14 cellular contexts compared by ENCODE assay signal in genomic region chr2:144996225-144996795, GRCh38.
DNase-seq lines count a peak whose midpoint lies in the region; ATAC-seq and TF ChIP-seq lines count a peak whose summit lies in the region.
"Had no signal": no experiment of that assay in that cellular context is flagged by ENCODE, and none has a peak within 500 bp of the region (broad histone marks: within the 10 kb centered on the region; RNA-seq: fewer than 3 reads in every experiment).

No MANE protein-coding gene starts in this region.

- H3K4me3 ChIP-seq in adipocyte (ENCODE audit: low read length) (peak overlapping the region; percentile 76), fibroblast of the aortic adventitia (ENCODE audit: low read depth, low read length) (no peak overlapping the region), sigmoid colon (no peak overlapping the region)
- no peak overlapping the region for H3K4me3 ChIP-seq in CD4-positive, alpha-beta memory T cell (ENCODE audit: low read length in 2 of 2)

- no peaks in the 10 kb centered on the region for H3K4me1 Mint-ChIP-seq in CD4-positive, alpha-beta memory T cell
- no peaks in the 10 kb centered on the region for H3K4me1 Mint-ChIP-seq in activated CD4-positive, alpha-beta T cell treated with anti-CD3 and anti-CD28 coated beads for 36 hours
- H3K4me1 Mint-ChIP-seq: naive thymus-derived CD8-positive, alpha-beta T cell had no signal

- H3K4me3 Mint-ChIP-seq in CD4-positive, alpha-beta memory T cell, result no peak overlapping the region
- no peak overlapping the region for H3K4me3 Mint-ChIP-seq in activated CD4-positive, alpha-beta T cell treated with anti-CD3 and anti-CD28 coated beads for 36 hours
- H3K4me3 Mint-ChIP-seq: naive thymus-derived CD8-positive, alpha-beta T cell had no signal

- peaks cover 0 to 6% (median 0%) of the 10 kb centered on the region in 8 donors for H3K9me3 Mint-ChIP-seq in CD4-positive, alpha-beta memory T cell
- H3K9me3 Mint-ChIP-seq in activated CD4-positive, alpha-beta T cell treated with anti-CD3 and anti-CD28 coated beads for 36 hours (ENCODE audit: low read depth), result no peaks in the 10 kb centered on the region
- H3K9me3 Mint-ChIP-seq: naive thymus-derived CD8-positive, alpha-beta T cell had no signal

- TF ChIP-seq CTCF in fibroblast of the aortic adventitia (IDR thresholded peaks at IDR 0.05; ENCODE audit: insufficient read depth, low read length) (no peak), sigmoid colon (IDR thresholded peaks at IDR 0.05) (no peak)

- TF ChIP-seq EP300 in sigmoid colon (IDR thresholded peaks at IDR 0.05), result no peak

- H3K27ac ChIP-seq in sigmoid colon, result peak overlapping the region; percentile 0 to 56 (median 32)
- H3K27ac ChIP-seq in CD4-positive, alpha-beta memory T cell (ENCODE audit: low read depth, low read length), result no peak overlapping the region
- H3K27ac ChIP-seq: C4-2B, HL-60 had no signal

- no peaks in the 10 kb centered on the region for H3K9me3 ChIP-seq in adipocyte (ENCODE audit: control insufficient read depth, low read length)
- no peaks in the 10 kb centered on the region for H3K9me3 ChIP-seq in sigmoid colon
- no peaks in the 10 kb centered on the region for H3K9me3 ChIP-seq in CD4-positive, alpha-beta memory T cell (ENCODE audit: control insufficient read depth in 1 of 2, low read length in 2 of 2)

- POLR2A ChIA-PET in CD4-positive, alpha-beta memory T cell (lab: Charles Lee; ENCODE audit: partially characterized antibody), result no interaction called here
- POLR2A ChIA-PET in activated CD4-positive, alpha-beta T cell treated with anti-CD3 and anti-CD28 coated beads for 36 hours (lab: Charles Lee), result no interaction called here

- peak overlapping the region; percentile 74 for H3K9ac ChIP-seq in adipocyte (ENCODE audit: low read length)

- no peak overlapping the region for H3K27ac Mint-ChIP-seq in CD4-positive, alpha-beta memory T cell
- H3K27ac Mint-ChIP-seq in activated CD4-positive, alpha-beta T cell treated with anti-CD3 and anti-CD28 coated beads for 36 hours, result no peak overlapping the region
- H3K27ac Mint-ChIP-seq: naive thymus-derived CD8-positive, alpha-beta T cell had no signal

- DNase-seq in GM03348 (ENCODE audit: low spot score) (peak; percentile 30), adipocyte (ENCODE audit: low read depth) (peak; percentile 76), fibroblast of the aortic adventitia (ENCODE audit: low read depth) (peak; percentile 79), sigmoid colon (no peak), NCI-H446 (lab: John Stamatoyannopoulos, UW) (no peak), H4 (ENCODE audit: low spot score) (no peak)
- no peak for DNase-seq in CD4-positive, alpha-beta memory T cell
- DNase-seq in activated CD4-positive, alpha-beta T cell treated with anti-CD3 and anti-CD28 coated beads for 36 hours, result no peak
- DNase-seq: activated T-cell treated with anti-CD3 and anti-CD28 coated beads for 4 hours; amniotic stem cell; naive thymus-derived CD8-positive, alpha-beta T cell; NCI-H446 treated with DMSO at 0.1 percent for 48 hours had no signal

- no peaks in the 10 kb centered on the region for H3K36me3 Mint-ChIP-seq in CD4-positive, alpha-beta memory T cell
- no peaks in the 10 kb centered on the region for H3K36me3 Mint-ChIP-seq in activated CD4-positive, alpha-beta T cell treated with anti-CD3 and anti-CD28 coated beads for 36 hours (ENCODE audit: low read depth)
- H3K36me3 Mint-ChIP-seq: naive thymus-derived CD8-positive, alpha-beta T cell had no signal

- no peak for ATAC-seq in activated CD4-positive, alpha-beta T cell treated with anti-CD3 and anti-CD28 coated beads for 36 hours
- ATAC-seq: naive thymus-derived CD8-positive, alpha-beta T cell had no signal

- H3K4me1 ChIP-seq in adipocyte (ENCODE audit: control insufficient read depth, insufficient read depth, low read length), result peaks cover 42% of the 10 kb centered on the region
- no peaks in the 10 kb centered on the region for H3K4me1 ChIP-seq in sigmoid colon
- no peaks in the 10 kb centered on the region for H3K4me1 ChIP-seq in CD4-positive, alpha-beta memory T cell (ENCODE audit: insufficient read depth, low read length)

- H3K27me3 ChIP-seq in adipocyte (replicated peaks; ENCODE audit: control insufficient read depth, insufficient read depth, low read length) (no peaks in the 10 kb centered on the region), sigmoid colon (no peaks in the 10 kb centered on the region)
- no peaks in the 10 kb centered on the region for H3K27me3 ChIP-seq in CD4-positive, alpha-beta memory T cell (ENCODE audit: insufficient read depth, low read length)

- 67 to 69% methylated on average over 5 of the region's 5 CpGs for WGBS in sigmoid colon, 2 donors

- CTCF ChIA-PET in CD4-positive, alpha-beta memory T cell (lab: Charles Lee; ENCODE audit: partially characterized antibody), result no interaction called here
- CTCF ChIA-PET in activated CD4-positive, alpha-beta T cell treated with anti-CD3 and anti-CD28 coated beads for 36 hours (lab: Charles Lee), result no interaction called here

- intact Hi-C loops in sigmoid colon (cut with DNase I), result no loop called here
- intact Hi-C loops in CD4-positive, alpha-beta memory T cell (cut with micrococcal nuclease), result no loop called here
- intact Hi-C loops in activated CD4-positive, alpha-beta T cell treated with anti-CD3 and anti-CD28 coated beads for 36 hours (cut with DNase I, micrococcal nuclease), result no loop called here

- TF ChIP-seq POLR2A in sigmoid colon (IDR thresholded peaks at IDR 0.05), result no peak

- H3K27me3 Mint-ChIP-seq in CD4-positive, alpha-beta memory T cell, result no peaks in the 10 kb centered on the region
- H3K27me3 Mint-ChIP-seq in activated CD4-positive, alpha-beta T cell treated with anti-CD3 and anti-CD28 coated beads for 36 hours, result peaks cover 3% of the 10 kb centered on the region

- H3K36me3 ChIP-seq in adipocyte (ENCODE audit: control insufficient read depth, insufficient read depth, low read length, severe bottlenecking) (no peaks in the 10 kb centered on the region), sigmoid colon (no peaks in the 10 kb centered on the region)
- H3K36me3 ChIP-seq in CD4-positive, alpha-beta memory T cell (ENCODE audit: insufficient read depth, low read length), result no peaks in the 10 kb centered on the region

Comparison
In these comparisons a context has a peak if more than half of its experiments do, and no peak if none do; other contexts are left out.
1. DNase-seq: peak in GM03348 (single experiment), adipocyte (single experiment) and fibroblast of the aortic adventitia (single experiment); none in sigmoid colon (single experiment), CD4-positive, alpha-beta memory T cell (0 of 5), NCI-H446 (0 of 2), H4 (single experiment) and activated CD4-positive, alpha-beta T cell treated with anti-CD3 and anti-CD28 coated beads for 36 hours (single experiment).